Comparison of ENCODE assay signal across 15 cellular contexts in the genomic region with DNA sequence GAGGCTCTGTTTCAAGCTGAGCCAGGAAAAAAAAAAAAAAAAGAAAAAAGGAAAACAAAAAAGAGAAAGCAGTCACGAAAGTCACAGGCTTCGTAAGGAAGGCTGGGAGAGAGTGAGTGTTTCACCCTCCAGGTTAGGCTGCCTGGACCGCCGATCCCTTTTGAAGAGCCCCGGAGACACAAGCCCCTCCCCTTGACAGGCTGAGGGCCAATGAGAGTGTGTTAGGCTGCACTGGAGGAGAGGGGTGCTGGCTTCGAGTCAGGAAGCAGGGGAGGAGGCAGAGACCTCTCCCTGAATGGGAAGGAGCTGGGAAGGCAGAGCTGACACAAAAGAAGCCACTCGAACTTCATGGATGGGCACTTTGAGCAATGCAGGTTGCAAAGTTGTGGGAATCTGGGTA. TPM values are rescaled to one million over a fixed set of nuclear protein-coding genes. Genes with fewer than 3 reads are reported as not detected.
DNase-seq lines count a peak whose midpoint lies in the region; ATAC-seq and TF ChIP-seq lines count a peak whose summit lies in the region.
"Had no signal": no experiment of that assay in that cellular context is flagged by ENCODE, and none has a peak within 500 bp of the region (broad histone marks: within the 10 kb centered on the region; RNA-seq: fewer than 3 reads in every experiment).

A gene with protein sequence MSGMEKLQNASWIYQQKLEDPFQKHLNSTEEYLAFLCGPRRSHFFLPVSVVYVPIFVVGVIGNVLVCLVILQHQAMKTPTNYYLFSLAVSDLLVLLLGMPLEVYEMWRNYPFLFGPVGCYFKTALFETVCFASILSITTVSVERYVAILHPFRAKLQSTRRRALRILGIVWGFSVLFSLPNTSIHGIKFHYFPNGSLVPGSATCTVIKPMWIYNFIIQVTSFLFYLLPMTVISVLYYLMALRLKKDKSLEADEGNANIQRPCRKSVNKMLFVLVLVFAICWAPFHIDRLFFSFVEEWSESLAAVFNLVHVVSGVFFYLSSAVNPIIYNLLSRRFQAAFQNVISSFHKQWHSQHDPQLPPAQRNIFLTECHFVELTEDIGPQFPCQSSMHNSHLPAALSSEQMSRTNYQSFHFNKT (minus strand): TSS at position 135 of the 400 bp plus-strand sequence. CDS start 166 bp downstream, outside the sequence.

- peaks cover 0 to 9% of the 10 kb centered on the region in 2 donors for H3K4me1 ChIP-seq in thyroid gland
- H3K4me1 ChIP-seq: heart right ventricle had no signal

- TF ChIP-seq CTCF in glutamatergic neuron (IDR thresholded peaks at IDR 0.05; ENCODE audit: partially characterized antibody, unreplicated experiment) (no peak), thyroid gland (IDR thresholded peaks at IDR 0.05) (no peak)

- H3K27ac ChIP-seq in thyroid gland = no peak within 1 kb of the TSS
- H3K27ac ChIP-seq: heart right ventricle, VCaP had no signal

- H3K36me3 Mint-ChIP-seq in glutamatergic neuron (ENCODE audit: unreplicated experiment) = no peaks in the 10 kb centered on the region

- H3K9me3 Mint-ChIP-seq in glutamatergic neuron (ENCODE audit: unreplicated experiment) = no peaks in the 10 kb centered on the region

- no peaks in the 10 kb centered on the region for H3K9me3 ChIP-seq in thyroid gland

- DNase-seq in NCI-H345 (lab: John Stamatoyannopoulos, UW) (peak; percentile 26), NCI-H345 treated with DMSO at 0.1 percent for 48 hours (lab: John Stamatoyannopoulos, UW; ENCODE audit: unreplicated experiment) (no peak), NCI-H510A (lab: John Stamatoyannopoulos, UW) (peak; percentile 9), glutamatergic neuron (peak; percentile 14), thyroid gland (peak; percentile 74 to 78), NCI-H526 (lab: John Stamatoyannopoulos, UW) (no peak)
- DNase-seq: activated T-cell treated with anti-CD3 and anti-CD28 coated beads for 4 hours, heart right ventricle, midbrain had no signal

- H3K4me3 ChIP-seq in thyroid gland (replicated peaks in 1 of 3) = no peak within 1 kb of the TSS
- H3K4me3 ChIP-seq: heart right ventricle had no signal

- ATAC-seq in HG03469 (IDR thresholded peaks at IDR 0.05; ENCODE audit: unreplicated experiment) (no peak), GM18868 (IDR thresholded peaks at IDR 0.05; ENCODE audit: unreplicated experiment) (no peak)
- ATAC-seq: HCT116 had no signal

- WGBS in thyroid gland, 2 donors = 8% methylated on average over 7 of the region's 7 CpGs

- TF ChIP-seq POLR2A in thyroid gland (IDR thresholded peaks at IDR 0.05) = no peak

- no peaks in the 10 kb centered on the region for H3K27me3 ChIP-seq in thyroid gland
- H3K27me3 ChIP-seq: heart right ventricle had no signal

- H3K36me3 ChIP-seq in thyroid gland = no peaks in the 10 kb centered on the region
- H3K36me3 ChIP-seq: heart right ventricle had no signal

- no peaks in the 10 kb centered on the region for H3K4me1 Mint-ChIP-seq in glutamatergic neuron (ENCODE audit: low read depth, unreplicated experiment)

- H3K27ac Mint-ChIP-seq in glutamatergic neuron (ENCODE audit: unreplicated experiment) = no peak within 1 kb of the TSS

- H3K27me3 Mint-ChIP-seq in glutamatergic neuron (ENCODE audit: unreplicated experiment) = no peaks in the 10 kb centered on the region

- intact Hi-C loops in thyroid gland (cut with DNase I) = no loop called here

- no peak within 1 kb of the TSS for H3K4me3 Mint-ChIP-seq in glutamatergic neuron (ENCODE audit: unreplicated experiment)

RNA-seq across cellular contexts. Expression of the gene that starts here (rescaled TPM):
- not detected for total RNA-seq in glutamatergic neuron (ENCODE audit: unreplicated experiment)
- 1 to 10 TPM in 1 of 4 donors, under 1 TPM in 2, not detected in 1; 0.42 to 1.9 (median 0.59) TPM for total RNA-seq in thyroid gland
- total RNA-seq: astrocyte, M059J had no signal

Comparison
In these comparisons a context has a peak if more than half of its experiments do, and no peak if none do; other contexts are left out.
1. DNase-seq: peak in NCI-H345 (single experiment), NCI-H510A (single experiment) and thyroid gland (2 of 2); none in NCI-H345 treated with DMSO at 0.1 percent for 48 hours (single experiment) and NCI-H526 (0 of 2).
2. Peak in DNase-seq in glutamatergic neuron; RNA of the gene not detected or under 1 TPM.